Comparison of ENCODE assay signal across 17 cellular contexts in genomic region chr5:9895305-9895650, GRCh38.
DNase-seq lines count a peak whose midpoint lies in the region; ATAC-seq, FAIRE-seq and TF ChIP-seq lines count a peak whose summit lies in the region.
"Had no signal": no experiment of that assay in that cellular context is flagged by ENCODE, and none has a peak within 500 bp of the region (broad histone marks: within the 10 kb centered on the region; RNA-seq: fewer than 3 reads in every experiment).

No MANE protein-coding gene starts in this region.

- DNase-seq in DMS 273 treated with DMSO at 0.1 percent for 48 hours (lab: John Stamatoyannopoulos, UW), result peak; percentile 5
- DNase-seq in NCI-H69 (lab: John Stamatoyannopoulos, UW), result peak; percentile 46
- DNase-seq in endodermal cell, result peak; percentile 55
- no peak for DNase-seq in neural progenitor cell (ENCODE audit: low spot score)
- no peak for DNase-seq in activated CD4-positive, alpha-beta memory T cell treated with anti-CD3 and anti-CD28 coated beads, Interleukin-2, amount 10 ng/mL, durations not matched to agents 7 days and 5 days
- DNase-seq in D721Med (ENCODE audit: insufficient read length, low spot score), result no peak
- DNase-seq in stimulated activated naive CD4-positive, alpha-beta T cell treated with Interleukin-2 at 50 U/mL for 16 hours (lab: John Stamatoyannopoulos, UW), result no peak
- DNase-seq: CD8-positive, alpha-beta memory T cell; Kasumi-1; NCI-H1105; NCI-H1694; NCI-H2107; NCI-H345; NCI-H774 had no signal

- H3K27ac ChIP-seq in endodermal cell (ENCODE audit: low read depth, low read length) (no peak overlapping the region), neural progenitor cell (no peak overlapping the region)
- H3K27ac ChIP-seq: BLaER1, PC-9 had no signal

- H3K9me3 Mint-ChIP-seq in endodermal cell (peaks cover 11% of the 10 kb centered on the region), neural progenitor cell (peaks cover 4% of the 10 kb centered on the region)
- no peaks in the 10 kb centered on the region for H3K9me3 Mint-ChIP-seq in activated CD4-positive, alpha-beta memory T cell treated with anti-CD3 and anti-CD28 coated beads, Interleukin-2, amount 10 ng/mL, durations not matched to agents 7 days and 5 days

- WGBS in endodermal cell (ENCODE audit: insufficient coverage in 1 of 2, insufficient read length in 1 of 2), 2 experiments, result 20 to 69% methylated on average over 1 to 5 of the region's 5 CpGs

- no peak overlapping the region for H3K4me2 ChIP-seq in neural progenitor cell
- H3K4me2 ChIP-seq: BLaER1, PC-9 had no signal

- no peak overlapping the region for H3K9ac ChIP-seq in endodermal cell (ENCODE audit: extremely low read depth, low read length, poor library complexity, severe bottlenecking)
- H3K9ac ChIP-seq in neural progenitor cell, result no peak overlapping the region
- H3K9ac ChIP-seq: BLaER1 had no signal

- H3K4me1 Mint-ChIP-seq in endodermal cell (peaks cover 15% of the 10 kb centered on the region), neural progenitor cell (peaks cover 17% of the 10 kb centered on the region)
- H3K4me1 Mint-ChIP-seq in activated CD4-positive, alpha-beta memory T cell treated with anti-CD3 and anti-CD28 coated beads, Interleukin-2, amount 10 ng/mL, durations not matched to agents 7 days and 5 days, result no peaks in the 10 kb centered on the region
- H3K4me1 Mint-ChIP-seq: CD8-positive, alpha-beta memory T cell had no signal

- H3K4me3 ChIP-seq in endodermal cell (ENCODE audit: low read length) (no peak overlapping the region), neural progenitor cell (no peak overlapping the region)
- H3K4me3 ChIP-seq: BLaER1, PC-9 had no signal

- no peak for FAIRE-seq in D721Med (lab: Jason Lieb, UNC)

- CTCF ChIA-PET in activated CD4-positive, alpha-beta memory T cell treated with anti-CD3 and anti-CD28 coated beads, Interleukin-2, amount 10 ng/mL, durations not matched to agents 7 days and 5 days (lab: Charles Lee), result no interaction called here

- POLR2A ChIA-PET in activated CD4-positive, alpha-beta memory T cell treated with anti-CD3 and anti-CD28 coated beads, Interleukin-2, amount 10 ng/mL, durations not matched to agents 7 days and 5 days (lab: Charles Lee), result no interaction called here

- H3F3A ChIP-seq in neural progenitor cell (ENCODE audit: low read depth), result no peaks in the 10 kb centered on the region

- no peak overlapping the region for H2AFZ ChIP-seq in neural progenitor cell (replicated peaks)
- H2AFZ ChIP-seq: PC-9 had no signal

- no peaks in the 10 kb centered on the region for H3K36me3 ChIP-seq in endodermal cell (ENCODE audit: control insufficient read depth, insufficient read depth, low read length)
- no peaks in the 10 kb centered on the region for H3K36me3 ChIP-seq in neural progenitor cell
- H3K36me3 ChIP-seq: BLaER1 had no signal

- H3K79me2 ChIP-seq in neural progenitor cell (ENCODE audit: low read depth), result no peaks in the 10 kb centered on the region

- H3K4me1 ChIP-seq in endodermal cell (ENCODE audit: control insufficient read depth, insufficient read depth, low read length) (no peaks in the 10 kb centered on the region), neural progenitor cell (no peaks in the 10 kb centered on the region)

- H4K20me1 ChIP-seq in neural progenitor cell (ENCODE audit: low read depth), result no peaks in the 10 kb centered on the region
- H4K20me1 ChIP-seq: BLaER1 had no signal

- H3K27ac Mint-ChIP-seq in endodermal cell (no peak overlapping the region), neural progenitor cell (peak overlapping the region; percentile 81)
- no peak overlapping the region for H3K27ac Mint-ChIP-seq in activated CD4-positive, alpha-beta memory T cell treated with anti-CD3 and anti-CD28 coated beads, Interleukin-2, amount 10 ng/mL, durations not matched to agents 7 days and 5 days
- H3K27ac Mint-ChIP-seq: CD8-positive, alpha-beta memory T cell had no signal

- H3K4me3 Mint-ChIP-seq in endodermal cell (no peak overlapping the region), neural progenitor cell (peak overlapping the region; percentile 20)
- no peak overlapping the region for H3K4me3 Mint-ChIP-seq in activated CD4-positive, alpha-beta memory T cell treated with anti-CD3 and anti-CD28 coated beads, Interleukin-2, amount 10 ng/mL, durations not matched to agents 7 days and 5 days
- H3K4me3 Mint-ChIP-seq: CD8-positive, alpha-beta memory T cell had no signal

- no peak for ATAC-seq in GM18517 (IDR thresholded peaks at IDR 0.05; ENCODE audit: unreplicated experiment)

- H3K9me3 ChIP-seq in endodermal cell (ENCODE audit: control insufficient read depth, low read length) (peaks cover 18% of the 10 kb centered on the region), neural progenitor cell (ENCODE audit: low read depth) (no peaks in the 10 kb centered on the region)

- no peaks in the 10 kb centered on the region for H3K27me3 ChIP-seq in endodermal cell (ENCODE audit: control insufficient read depth, insufficient read depth, low read length, poor library complexity, severe bottlenecking)
- no peaks in the 10 kb centered on the region for H3K27me3 ChIP-seq in neural progenitor cell
- H3K27me3 ChIP-seq: BLaER1 had no signal

- H3K36me3 Mint-ChIP-seq in endodermal cell (ENCODE audit: low read depth) (no peaks in the 10 kb centered on the region), neural progenitor cell (no peaks in the 10 kb centered on the region)
- no peaks in the 10 kb centered on the region for H3K36me3 Mint-ChIP-seq in activated CD4-positive, alpha-beta memory T cell treated with anti-CD3 and anti-CD28 coated beads, Interleukin-2, amount 10 ng/mL, durations not matched to agents 7 days and 5 days (ENCODE audit: low read depth)
- H3K36me3 Mint-ChIP-seq: CD8-positive, alpha-beta memory T cell had no signal

- no peak for TF ChIP-seq CTCF in endodermal cell (conservative IDR thresholded peaks at IDR 0.05)
- TF ChIP-seq CTCF in neural progenitor cell (IDR thresholded peaks at IDR 0.05), result no peak
- no peak for TF ChIP-seq CTCF in D721Med (IDR thresholded peaks at IDR 0.05; ENCODE audit: insufficient read depth, missing control alignments)

- H3K27me3 Mint-ChIP-seq in endodermal cell (ENCODE audit: insufficient read depth) (no peaks in the 10 kb centered on the region), neural progenitor cell (ENCODE audit: insufficient read depth, low read depth) (no peaks in the 10 kb centered on the region)
- no peaks in the 10 kb centered on the region for H3K27me3 Mint-ChIP-seq in activated CD4-positive, alpha-beta memory T cell treated with anti-CD3 and anti-CD28 coated beads, Interleukin-2, amount 10 ng/mL, durations not matched to agents 7 days and 5 days
- H3K27me3 Mint-ChIP-seq: CD8-positive, alpha-beta memory T cell had no signal

Comparison
In these comparisons a context has a peak if more than half of its experiments do, and no peak if none do; other contexts are left out.
1. DNase-seq: peak in DMS 273 treated with DMSO at 0.1 percent for 48 hours (single experiment), NCI-H69 (single experiment) and endodermal cell (single experiment); none in neural progenitor cell (single experiment), activated CD4-positive, alpha-beta memory T cell treated with anti-CD3 and anti-CD28 coated beads, Interleukin-2, amount 10 ng/mL, durations not matched to agents 7 days and 5 days (single experiment), D721Med (single experiment) and stimulated activated naive CD4-positive, alpha-beta T cell treated with Interleukin-2 at 50 U/mL for 16 hours (single experiment).